Comparison of ENCODE assay signal across 10 cellular contexts in genomic region chr7:27188666-27189559, GRCh38. TPM values are rescaled to one million over a fixed set of nuclear protein-coding genes. Genes with fewer than 3 reads are reported as not detected.
DNase-seq lines count a peak whose midpoint lies in the region; ATAC-seq and TF ChIP-seq lines count a peak whose summit lies in the region.
"Had no signal": no experiment of that assay in that cellular context is flagged by ENCODE, and none has a peak within 500 bp of the region (broad histone marks: within the 10 kb centered on the region; RNA-seq: fewer than 3 reads in every experiment).

No MANE protein-coding gene starts in this region.

- H3K4me3 Mint-ChIP-seq in osteocyte (ENCODE audit: unreplicated experiment), result peak overlapping the region; percentile 67

- no peak overlapping the region for H3K27ac Mint-ChIP-seq in osteocyte (ENCODE audit: unreplicated experiment)

- H3K36me3 Mint-ChIP-seq in osteocyte (ENCODE audit: unreplicated experiment), result peaks cover 2% of the 10 kb centered on the region

- H3K4me1 Mint-ChIP-seq in osteocyte (ENCODE audit: unreplicated experiment), result peaks cover 50% of the 10 kb centered on the region

- no peak for TF ChIP-seq CTCF in DOHH2 (IDR thresholded peaks at IDR 0.05; ENCODE audit: low read depth, low read length, poor library complexity, severe bottlenecking)
- no peak for TF ChIP-seq CTCF in epithelial cell of proximal tubule (conservative IDR thresholded peaks at IDR 0.05; ENCODE audit: low read depth, low read length)
- TF ChIP-seq CTCF in osteocyte (IDR thresholded peaks at IDR 0.05), result no peak

- no peak for ATAC-seq in GM21737 (IDR thresholded peaks at IDR 0.05; ENCODE audit: unreplicated experiment)

- H3K4me1 ChIP-seq in DOHH2 (ENCODE audit: control insufficient read depth, low read length) (peaks cover 27% of the 10 kb centered on the region), SJSA1 (replicated peaks) (peaks cover 65% of the 10 kb centered on the region)

- H4K20me1 ChIP-seq in DOHH2 (ENCODE audit: control insufficient read depth, insufficient read depth, low read depth, low read length), result 0 out of 2 replicates have a peak, but pooled peaks cover 8% of the 10 kb centered on the region

- H3K9me3 ChIP-seq in DOHH2 (ENCODE audit: control insufficient read depth, insufficient read depth, low read length) (no peaks in the 10 kb centered on the region), SJSA1 (replicated peaks) (no peaks in the 10 kb centered on the region)

- DNase-seq in SJSA1 (ENCODE audit: low read depth in 1 of 2, low spot score in 2 of 2) (peak; percentile 82 to 88), epithelial cell of proximal tubule (ENCODE audit: low read depth) (no peak), osteocyte (ENCODE audit: extremely low spot score, unreplicated experiment) (no peak), NCI-H187 (lab: John Stamatoyannopoulos, UW) (no peak), NK-92 (lab: John Stamatoyannopoulos, UW; ENCODE audit: unreplicated experiment) (no peak), NCI-H345 treated with DMSO at 0.1 percent for 48 hours (lab: John Stamatoyannopoulos, UW; ENCODE audit: unreplicated experiment) (no peak)
- DNase-seq: NCI-H187 treated with DMSO at 0.1 percent for 48 hours; stimulated activated CD4-positive, alpha-beta T cell treated with anti-CD3 and anti-CD28 coated beads, Interleukin-12 subunit alpha, Interleukin-12 subunit beta, amount 100 ng/mL, for 4 hours had no signal

- H3K27me3 Mint-ChIP-seq in osteocyte (ENCODE audit: unreplicated experiment), result peaks cover 92% of the 10 kb centered on the region

- no peaks in the 10 kb centered on the region for H3K79me2 ChIP-seq in DOHH2 (ENCODE audit: control insufficient read depth, low read length)

- peaks cover 2% of the 10 kb centered on the region; the same call in 1 of the 2 replicates for H3F3A ChIP-seq in DOHH2 (ENCODE audit: control insufficient read depth, insufficient read depth)

- H3K27ac ChIP-seq in DOHH2 (ENCODE audit: low read depth, low read length) (no peak overlapping the region), SJSA1 (peak overlapping the region; percentile 85)

- no peaks in the 10 kb centered on the region for H3K9me3 Mint-ChIP-seq in osteocyte (ENCODE audit: unreplicated experiment)

- H3K36me3 ChIP-seq in DOHH2 (ENCODE audit: control insufficient read depth, low read length), result no peaks in the 10 kb centered on the region
- peaks cover 6% of the 10 kb centered on the region; the same call in 1 of the 2 replicates for H3K36me3 ChIP-seq in SJSA1

- H3K9me2 ChIP-seq in DOHH2 (replicated peaks; ENCODE audit: control insufficient read depth, low read length), result no peaks in the 10 kb centered on the region

- H3K4me3 ChIP-seq in DOHH2 (ENCODE audit: low read length) (peak overlapping the region; percentile 44), SJSA1 (peak overlapping the region; percentile 41), epithelial cell of proximal tubule (ENCODE audit: low read depth, low read length) (peak overlapping the region; percentile 42)

- H3K4me2 ChIP-seq in DOHH2 (ENCODE audit: low read length), result peak overlapping the region; percentile 57

- peaks cover 98% of the 10 kb centered on the region for H3K27me3 ChIP-seq in DOHH2 (ENCODE audit: control insufficient read depth, low read length)
- no peaks in the 10 kb centered on the region for H3K27me3 ChIP-seq in SJSA1 (replicated peaks)

RNA-seq across cellular contexts. Expression of gene HOXA11, which starts 3.9 kb away (rescaled TPM):
- 4.4 and 5.9 TPM in 2 replicates for total RNA-seq in SJSA1 (2014; rRNA removed; shearing (Covaris generic))
- total RNA-seq in epithelial cell of proximal tubule (10.7 and 12.5 TPM in 2 replicates), osteocyte (not detected in 2 replicates)

RNA-seq across cellular contexts. Expression of gene HOXA13, which starts 11.0 kb away (rescaled TPM):
- 1.7 and 2.5 TPM in 2 replicates for total RNA-seq in SJSA1 (2014; rRNA removed; shearing (Covaris generic))
- total RNA-seq in epithelial cell of proximal tubule (not detected in 2 replicates), osteocyte (not detected in 2 replicates)

RNA-seq across cellular contexts. Expression of gene HOXA10, which starts 14.8 kb away (rescaled TPM):
- total RNA-seq in SJSA1 (2014; rRNA removed; shearing (Covaris generic)), result 8.6 and 15.5 TPM in 2 replicates
- 36.7 and 51.7 TPM in 2 replicates for total RNA-seq in epithelial cell of proximal tubule
- not detected in 2 replicates for total RNA-seq in osteocyte

RNA-seq across cellular contexts. Expression of gene HOXA9, which starts 23.6 kb away (rescaled TPM):
- total RNA-seq in SJSA1 (2014; rRNA removed; shearing (Covaris generic)), result 7.0 and 16.3 TPM in 2 replicates
- total RNA-seq in epithelial cell of proximal tubule (82.4 and 104 TPM in 2 replicates), osteocyte (not detected in 2 replicates)

RNA-seq across cellular contexts. Expression of gene HOXA7, which starts 32.4 kb away (rescaled TPM):
- 0.09 and 2.9 TPM in 2 replicates for total RNA-seq in SJSA1 (2014; rRNA removed; shearing (Covaris generic))
- 21.4 and 27.9 TPM in 2 replicates for total RNA-seq in epithelial cell of proximal tubule
- total RNA-seq in osteocyte, result not detected in 2 replicates

Comparison
In these comparisons a context has a peak if more than half of its experiments do, and no peak if none do; other contexts are left out.
1. DNase-seq: peak in SJSA1 (2 of 2); none in epithelial cell of proximal tubule (single experiment), osteocyte (single experiment), NCI-H187 (0 of 2), NK-92 (single experiment) and NCI-H345 treated with DMSO at 0.1 percent for 48 hours (single experiment).
2. Peak in every context shown above with its lines, with median percentiles within 50 percentile points of each other: H3K4me3 ChIP-seq.